ENCODE assay signal across 2 cellular contexts in the genomic region with DNA sequence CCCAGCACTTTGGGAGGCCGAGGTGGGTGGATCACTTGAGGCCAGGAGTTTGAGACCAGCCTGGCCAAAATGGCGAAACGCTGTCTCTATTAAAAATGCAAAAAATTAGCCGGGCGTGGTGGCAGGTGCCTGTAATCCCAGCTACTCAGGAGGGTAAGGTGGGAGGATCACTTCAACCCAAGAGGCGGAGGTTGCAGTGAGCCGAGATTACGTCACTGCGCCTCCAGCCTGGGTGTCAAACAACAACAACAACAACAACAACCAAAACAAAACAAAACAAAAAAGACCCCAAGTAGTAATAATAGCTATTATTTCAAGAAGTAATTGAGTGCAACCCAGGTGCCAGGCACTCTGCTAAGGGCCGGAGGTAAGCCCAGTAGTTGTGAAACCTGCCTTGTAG. TPM values are rescaled to one million over a fixed set of nuclear protein-coding genes. Genes with fewer than 3 reads are reported as not detected.
"Had no signal": no experiment of that assay in that cellular context is flagged by ENCODE, and none has a peak within 500 bp of the region (broad histone marks: within the 10 kb centered on the region; RNA-seq: fewer than 3 reads in every experiment).

No MANE protein-coding gene starts in this region.

RNA-seq across cellular contexts. Expression of a gene that starts 21.7 kb away (rescaled TPM):
- total RNA-seq: endothelial cell of umbilical vein, pulmonary artery endothelial cell had no signal
